21 cellular contexts compared by ENCODE assay signal in the genomic region with DNA sequence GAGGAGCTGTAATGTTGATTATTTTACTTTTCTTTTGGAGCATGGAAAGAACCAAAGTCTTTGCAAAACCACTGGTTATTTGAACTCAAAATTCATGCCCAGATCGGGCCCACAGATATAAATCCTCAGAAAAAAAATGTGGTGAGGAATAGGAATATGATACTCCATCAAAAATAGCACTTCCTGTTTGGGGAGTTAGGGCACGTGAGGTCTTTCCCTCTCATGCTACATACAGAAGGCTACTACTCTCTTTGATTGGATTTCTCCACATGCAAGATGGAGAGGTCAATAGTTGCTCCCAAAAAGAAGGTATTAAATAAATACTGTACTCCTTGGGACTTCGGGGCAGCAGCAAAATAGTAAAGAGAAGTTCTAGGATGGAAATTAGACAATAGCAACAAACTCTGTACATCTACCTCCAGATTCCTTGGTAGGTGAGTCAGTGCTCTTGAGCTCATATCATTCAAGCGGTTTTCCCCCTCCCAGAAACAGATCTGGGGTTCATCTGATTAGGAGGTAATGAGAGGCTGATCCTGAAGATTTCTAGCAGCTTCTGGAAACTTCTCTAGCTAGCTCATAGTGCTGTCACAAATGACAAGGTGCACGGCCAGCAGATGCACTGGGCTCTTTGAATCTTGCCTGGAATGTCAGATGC. TPM values are rescaled to one million over a fixed set of nuclear protein-coding genes. Genes with fewer than 3 reads are reported as not detected.
"Had no signal": no experiment of that assay in that cellular context is flagged by ENCODE, and none has a peak within 500 bp of the region (broad histone marks: within the 10 kb centered on the region; RNA-seq: fewer than 3 reads in every experiment).

No MANE protein-coding gene starts in this region.

- H3K36me3 ChIP-seq: left ventricle myocardium inferior, prostate gland, right atrium auricular region, tibial nerve, uterus had no signal

- H3K4me1 ChIP-seq: left ventricle myocardium inferior, prostate gland, right atrium auricular region, tibial nerve, uterus had no signal

- H3K27me3 Mint-ChIP-seq: activated CD4-positive, alpha-beta T cell treated with anti-CD3 and anti-CD28 coated beads, Interleukin-2, amount 10 ng/mL, durations not matched to agents 24 days and 14 days; activated CD8-positive, alpha-beta T cell treated with anti-CD3 and anti-CD28 coated beads for 36 hours; activated naive CD8-positive, alpha-beta T cell treated with anti-CD3 and anti-CD28 coated beads, Interleukin-2, amount 10 ng/mL, durations not matched to agents 7 days and 5 days; stimulated activated naive CD8-positive, alpha-beta T cell treated with anti-CD3 and anti-CD28 coated beads, Interleukin-15, Interleukin-2, amounts not matched to agents 100 ng/mL and 50 ng/mL, for 24 hours had no signal

- H3K27ac ChIP-seq: left ventricle myocardium inferior, prostate gland, right atrium auricular region, tibial nerve, uterus had no signal

- H3K4me3 ChIP-seq: left ventricle myocardium inferior, prostate gland, right atrium auricular region, tibial nerve, uterus had no signal

- FAIRE-seq: frontal cortex had no signal

- H3K27ac Mint-ChIP-seq: activated CD4-positive, alpha-beta T cell treated with anti-CD3 and anti-CD28 coated beads, Interleukin-2, amount 10 ng/mL, durations not matched to agents 24 days and 14 days; activated CD8-positive, alpha-beta T cell treated with anti-CD3 and anti-CD28 coated beads for 36 hours; activated naive CD8-positive, alpha-beta T cell treated with anti-CD3 and anti-CD28 coated beads, Interleukin-2, amount 10 ng/mL, durations not matched to agents 7 days and 5 days; activated T-helper 2 cell treated with anti-CD3 and anti-CD28 coated beads, Interferon-gamma antibody, Interleukin-2, Interleukin-4, amounts not matched to agents 10 μg/mL and 5 μg/mL and 100 μg/mL, durations not matched to agents 14 hours and 24 hours and 36 hours; stimulated activated naive CD8-positive, alpha-beta T cell treated with anti-CD3 and anti-CD28 coated beads, Interleukin-15, Interleukin-2, amounts not matched to agents 100 ng/mL and 50 ng/mL, for 24 hours had no signal

- DNase-seq: activated CD4-positive, alpha-beta T cell treated with anti-CD3 and anti-CD28 coated beads, Interleukin-2, amount 10 ng/mL, durations not matched to agents 24 days and 14 days; activated CD4-positive, CD25-positive, alpha-beta regulatory T cell; activated CD8-positive, alpha-beta T cell treated with anti-CD3 and anti-CD28 coated beads for 36 hours; activated naive CD4-positive, alpha-beta T cell treated with Interleukin-2 at 50 U/mL for 16 hours; activated naive CD8-positive, alpha-beta T cell treated with anti-CD3 and anti-CD28 coated beads, Interleukin-2, amount 10 ng/mL, durations not matched to agents 7 days and 5 days; activated T-cell treated with anti-CD3 and anti-CD28 coated beads, Interleukin-2, amount 50 U/mL, for 1 hour; amygdala; head of caudate nucleus; kidney glomerular epithelial cell; left ventricle myocardium inferior; stimulated activated CD4-positive, alpha-beta T cell treated with anti-CD3 and anti-CD28 coated beads, Interleukin-12 subunit alpha, Interleukin-12 subunit beta, amount 100 ng/mL, for 4 hours; stimulated activated CD4-positive, alpha-beta T cell treated with anti-CD3 and anti-CD28 coated beads, Interleukin-1b, Interleukin-23, amount 100 ng/mL, for 48 hours; uterus had no signal

- ATAC-seq: activated CD8-positive, alpha-beta T cell treated with anti-CD3 and anti-CD28 coated beads for 36 hours had no signal

- H3K9me3 ChIP-seq: left ventricle myocardium inferior, prostate gland, right atrium auricular region, tibial nerve, uterus had no signal

- H3K4me3 Mint-ChIP-seq: activated CD4-positive, alpha-beta T cell treated with anti-CD3 and anti-CD28 coated beads, Interleukin-2, amount 10 ng/mL, durations not matched to agents 24 days and 14 days; activated CD8-positive, alpha-beta T cell treated with anti-CD3 and anti-CD28 coated beads for 36 hours; activated naive CD8-positive, alpha-beta T cell treated with anti-CD3 and anti-CD28 coated beads, Interleukin-2, amount 10 ng/mL, durations not matched to agents 7 days and 5 days; stimulated activated naive CD8-positive, alpha-beta T cell treated with anti-CD3 and anti-CD28 coated beads, Interleukin-15, Interleukin-2, amounts not matched to agents 100 ng/mL and 50 ng/mL, for 24 hours had no signal

- H3K27me3 ChIP-seq: right atrium auricular region, tibial nerve, uterus had no signal

- H3K9me3 Mint-ChIP-seq: activated CD8-positive, alpha-beta T cell treated with anti-CD3 and anti-CD28 coated beads for 36 hours; activated naive CD8-positive, alpha-beta T cell treated with anti-CD3 and anti-CD28 coated beads, Interleukin-2, amount 10 ng/mL, durations not matched to agents 7 days and 5 days; stimulated activated naive CD8-positive, alpha-beta T cell treated with anti-CD3 and anti-CD28 coated beads, Interleukin-15, Interleukin-2, amounts not matched to agents 100 ng/mL and 50 ng/mL, for 24 hours had no signal

RNA-seq across cellular contexts. Expression of a gene that starts 47.1 kb away (rescaled TPM):
- total RNA-seq: activated CD4-positive, alpha-beta T cell treated with anti-CD3 and anti-CD28 coated beads, Interleukin-2, amount 10 ng/mL, durations not matched to agents 24 days and 14 days; activated CD8-positive, alpha-beta T cell treated with anti-CD3 and anti-CD28 coated beads for 36 hours; activated naive CD8-positive, alpha-beta T cell treated with anti-CD3 and anti-CD28 coated beads, Interleukin-2, amount 10 ng/mL, durations not matched to agents 7 days and 5 days; activated T-helper 2 cell treated with anti-CD3 and anti-CD28 coated beads, Interferon-gamma antibody, Interleukin-2, Interleukin-4, amounts not matched to agents 10 μg/mL and 5 μg/mL and 100 μg/mL, durations not matched to agents 14 hours and 24 hours and 36 hours; dermis microvascular lymphatic vessel endothelial cell; epithelial cell of proximal tubule; left ventricle myocardium inferior had no signal
